In the genomic region with DNA sequence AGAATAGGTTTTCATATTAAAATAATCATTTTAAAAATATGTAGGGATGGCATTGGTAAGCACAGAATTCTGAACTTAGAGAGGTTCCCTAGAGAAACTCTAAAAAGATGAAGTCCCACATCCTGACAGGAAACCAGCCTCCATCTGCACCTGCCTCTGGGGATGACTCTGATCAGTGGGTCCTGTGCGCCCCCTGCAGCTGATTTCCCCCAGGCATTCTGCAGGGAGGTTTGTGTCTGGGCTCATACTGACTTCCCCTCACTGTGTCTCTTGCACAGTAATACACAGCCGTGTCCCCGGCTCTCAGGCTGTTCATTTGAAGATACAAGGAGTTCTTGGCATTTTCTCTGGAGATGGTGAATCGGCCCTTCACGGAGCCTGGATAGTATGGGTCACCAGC, we compare ENCODE assay signal across 14 cellular contexts.
DNase-seq lines count a peak whose midpoint lies in the region; ATAC-seq and TF ChIP-seq lines count a peak whose summit lies in the region.
"Had no signal": no experiment of that assay in that cellular context is flagged by ENCODE, and none has a peak within 500 bp of the region (broad histone marks: within the 10 kb centered on the region; RNA-seq: fewer than 3 reads in every experiment).

No MANE protein-coding gene starts in this region.

- no peaks in the 10 kb centered on the region for H3K36me3 Mint-ChIP-seq in activated CD4-positive, alpha-beta T cell treated with anti-CD3 and anti-CD28 coated beads for 36 hours (ENCODE audit: low read depth)
- H3K36me3 Mint-ChIP-seq in CD4-positive, alpha-beta T cell (ENCODE audit: low read depth), result no peaks in the 10 kb centered on the region
- H3K36me3 Mint-ChIP-seq in activated T-cell treated with anti-CD3 and anti-CD28 coated beads, Interleukin-2, amount 50 U/mL, for 72 hours (ENCODE audit: insufficient read depth in 2 of 2), result no peaks in the 10 kb centered on the region
- H3K36me3 Mint-ChIP-seq: CD8-positive, alpha-beta memory T cell had no signal

- H3K4me3 Mint-ChIP-seq in activated CD4-positive, alpha-beta T cell treated with anti-CD3 and anti-CD28 coated beads for 36 hours, result no peak overlapping the region
- no peak overlapping the region for H3K4me3 Mint-ChIP-seq in CD4-positive, alpha-beta T cell
- no peak overlapping the region for H3K4me3 Mint-ChIP-seq in activated T-cell treated with anti-CD3 and anti-CD28 coated beads, Interleukin-2, amount 50 U/mL, for 72 hours
- H3K4me3 Mint-ChIP-seq: CD8-positive, alpha-beta memory T cell had no signal

- H3K4me3 ChIP-seq in hepatocyte, result no peak overlapping the region
- H3K4me3 ChIP-seq: smooth muscle cell had no signal

- H3K9me2 ChIP-seq in hepatocyte (replicated peaks; ENCODE audit: insufficient read depth), result no peaks in the 10 kb centered on the region

- intact Hi-C loops in activated CD4-positive, alpha-beta T cell treated with anti-CD3 and anti-CD28 coated beads for 36 hours (cut with DNase I, micrococcal nuclease), result no loop called here
- intact Hi-C loops in CD4-positive, alpha-beta T cell (cut with DNase I, micrococcal nuclease), result no loop called here

- no peaks in the 10 kb centered on the region for H3K4me1 ChIP-seq in hepatocyte (ENCODE audit: insufficient read depth)

- WGBS in hepatocyte (ENCODE audit: low lambda C conversion rate, missing lambda C conversion rate), result 70% methylated on average over 5 of the region's 5 CpGs

- peak; percentile 29 for TF ChIP-seq CTCF in CD4-positive, alpha-beta T cell (IDR thresholded peaks at IDR 0.05)
- no peak for TF ChIP-seq CTCF in hepatocyte (IDR thresholded peaks at IDR 0.05; ENCODE audit: poor library complexity)

- H3K27ac ChIP-seq in CD4-positive, alpha-beta T cell (ENCODE audit: low read depth, low read length), result no peak overlapping the region
- H3K27ac ChIP-seq in hepatocyte, result no peak overlapping the region

- H4K20me1 ChIP-seq in hepatocyte (ENCODE audit: insufficient read depth, poor library complexity, severe bottlenecking), result no peaks in the 10 kb centered on the region

- H3K36me3 ChIP-seq in hepatocyte (replicated peaks; ENCODE audit: insufficient read depth, low read depth), result no peaks in the 10 kb centered on the region

- no peak for ATAC-seq in activated CD4-positive, alpha-beta T cell treated with anti-CD3 and anti-CD28 coated beads for 36 hours
- no peak for ATAC-seq in CD4-positive, alpha-beta T cell (ENCODE audit: poor library complexity)
- ATAC-seq in activated T-cell treated with anti-CD3 and anti-CD28 coated beads, Interleukin-2, amount 50 U/mL, for 72 hours (replicated peaks in 1 of 2), result no peak
- ATAC-seq: left ventricle myocardium superior had no signal

- DNase-seq in activated CD4-positive, alpha-beta T cell treated with anti-CD3 and anti-CD28 coated beads for 36 hours, result peak; percentile 46
- DNase-seq in activated CD4-positive, alpha-beta T cell treated with anti-CD3 and anti-CD28 coated beads for 1 hour, result no peak
- peak in 3 of 10 experiments; percentile 22 to 55 (median 44) for DNase-seq in CD4-positive, alpha-beta T cell
- peak; percentile 55 to 64 for DNase-seq in Kasumi-1 (lab: John Stamatoyannopoulos, UW)
- DNase-seq in activated T-cell treated with anti-CD3 and anti-CD28 coated beads, Interleukin-2, amount 50 U/mL, for 72 hours, result peak; percentile 32 to 40
- DNase-seq in HPDE6-E6E7 (ENCODE audit: extremely low spot score), result no peak
- no peak for DNase-seq in NCI-H2081 (lab: John Stamatoyannopoulos, UW)
- DNase-seq in hepatocyte (ENCODE audit: low spot score), result no peak
- DNase-seq: cerebellar nuclear complex, left ventricle myocardium superior, NCI-H2171, T1000 had no signal

- no peaks in the 10 kb centered on the region for H3K9me3 Mint-ChIP-seq in activated CD4-positive, alpha-beta T cell treated with anti-CD3 and anti-CD28 coated beads for 36 hours (ENCODE audit: low read depth)
- no peaks in the 10 kb centered on the region for H3K9me3 Mint-ChIP-seq in CD4-positive, alpha-beta T cell
- H3K9me3 Mint-ChIP-seq in activated T-cell treated with anti-CD3 and anti-CD28 coated beads, Interleukin-2, amount 50 U/mL, for 72 hours, result no peaks in the 10 kb centered on the region
- H3K9me3 Mint-ChIP-seq: CD8-positive, alpha-beta memory T cell had no signal

- H3K27me3 Mint-ChIP-seq in activated CD4-positive, alpha-beta T cell treated with anti-CD3 and anti-CD28 coated beads for 36 hours, result peaks cover 2% of the 10 kb centered on the region
- H3K27me3 Mint-ChIP-seq in CD4-positive, alpha-beta T cell, result no peaks in the 10 kb centered on the region
- peaks cover 22% of the 10 kb centered on the region for H3K27me3 Mint-ChIP-seq in activated T-cell treated with anti-CD3 and anti-CD28 coated beads, Interleukin-2, amount 50 U/mL, for 72 hours (ENCODE audit: low read depth)

- peaks cover 30% of the 10 kb centered on the region for H3K4me1 Mint-ChIP-seq in activated CD4-positive, alpha-beta T cell treated with anti-CD3 and anti-CD28 coated beads for 36 hours
- peaks cover 29% of the 10 kb centered on the region for H3K4me1 Mint-ChIP-seq in CD4-positive, alpha-beta T cell (ENCODE audit: low read depth)
- H3K4me1 Mint-ChIP-seq in activated T-cell treated with anti-CD3 and anti-CD28 coated beads, Interleukin-2, amount 50 U/mL, for 72 hours (ENCODE audit: low read depth), result peaks cover 36% of the 10 kb centered on the region

- H3K4me2 ChIP-seq in hepatocyte, result no peak overlapping the region
- H3K4me2 ChIP-seq: smooth muscle cell had no signal

- no peaks in the 10 kb centered on the region for H3K79me2 ChIP-seq in hepatocyte

- no peaks in the 10 kb centered on the region for H3K9me3 ChIP-seq in CD4-positive, alpha-beta T cell (ENCODE audit: control insufficient read depth, low read length)
- no peaks in the 10 kb centered on the region for H3K9me3 ChIP-seq in hepatocyte (ENCODE audit: low read depth)

- CTCF ChIA-PET in activated CD4-positive, alpha-beta T cell treated with anti-CD3 and anti-CD28 coated beads for 36 hours (lab: Charles Lee), result interaction anchor here (0.8 to 1.7 kb wide), 4 partner anchors 11 to 128 kb away, joined by 3 to 6 read pairs (median 4); no protein-coding TSS in a partner anchor
- CTCF ChIA-PET in CD4-positive, alpha-beta T cell (lab: Charles Lee), result interaction anchor here (1.2 to 4.6 kb wide), 2 partner anchors 12 to 81 kb away, joined by 4 to 20 read pairs; no protein-coding TSS in a partner anchor

- H3K27me3 ChIP-seq in CD4-positive, alpha-beta T cell (ENCODE audit: control insufficient read depth, insufficient read depth, low read length), result no peaks in the 10 kb centered on the region
- H3K27me3 ChIP-seq in hepatocyte, result no peaks in the 10 kb centered on the region

- H3K27ac Mint-ChIP-seq in activated CD4-positive, alpha-beta T cell treated with anti-CD3 and anti-CD28 coated beads for 36 hours, result no peak overlapping the region
- no peak overlapping the region for H3K27ac Mint-ChIP-seq in CD4-positive, alpha-beta T cell
- H3K27ac Mint-ChIP-seq in activated T-cell treated with anti-CD3 and anti-CD28 coated beads, Interleukin-2, amount 50 U/mL, for 72 hours, result no peak overlapping the region

- POLR2A ChIA-PET in activated CD4-positive, alpha-beta T cell treated with anti-CD3 and anti-CD28 coated beads for 36 hours (lab: Charles Lee), result no interaction called here
- POLR2A ChIA-PET in CD4-positive, alpha-beta T cell (lab: Charles Lee), result no interaction called here

- no peak overlapping the region for H2AFZ ChIP-seq in hepatocyte

Comparison
In these comparisons a context has a peak if more than half of its experiments do, and no peak if none do; other contexts are left out.
1. DNase-seq: peak in activated CD4-positive, alpha-beta T cell treated with anti-CD3 and anti-CD28 coated beads for 36 hours (single experiment), Kasumi-1 (2 of 2) and activated T-cell treated with anti-CD3 and anti-CD28 coated beads, Interleukin-2, amount 50 U/mL, for 72 hours (2 of 2); none in activated CD4-positive, alpha-beta T cell treated with anti-CD3 and anti-CD28 coated beads for 1 hour (single experiment), HPDE6-E6E7 (single experiment), NCI-H2081 (0 of 2) and hepatocyte (single experiment).